17 cellular contexts compared by ENCODE assay signal in genomic region chrX:102085706-102086105, GRCh38.
DNase-seq lines count a peak whose midpoint lies in the region; ATAC-seq and TF ChIP-seq lines count a peak whose summit lies in the region.
"Had no signal": no experiment of that assay in that cellular context is flagged by ENCODE, and none has a peak within 500 bp of the region (broad histone marks: within the 10 kb centered on the region; RNA-seq: fewer than 3 reads in every experiment).

No MANE protein-coding gene starts in this region.

- TF ChIP-seq POLR2A in NB4 (IDR thresholded peaks at IDR 0.05; ENCODE audit: extremely low read depth, insufficient read length): no peak

- H3K27ac ChIP-seq in C4-2B: no peak overlapping the region
- H3K27ac ChIP-seq: lower lobe of right lung, suprapubic skin had no signal

- DNase-seq in ELR (ENCODE audit: low read depth): peak; percentile 40
- DNase-seq in NB4 (ENCODE audit: low read depth): peak; percentile 2
- DNase-seq in cerebellar cortex (ENCODE audit: low spot score): peak; percentile 1
- DNase-seq in NCI-H1048 (lab: John Stamatoyannopoulos, UW): no peak
- DNase-seq: activated B cell treated with CpG ODN at 0.5 μM for 24 hours; effector memory CD4-positive, alpha-beta T cell; lower lobe of right lung; NCI-H1092 treated with DMSO at 0.1 percent for 48 hours; NCI-H2227 treated with DMSO at 0.1 percent for 48 hours; retina had no signal

- H3K4me3 ChIP-seq in NB4 (ENCODE audit: low read depth, low read length): no peak overlapping the region
- H3K4me3 ChIP-seq: lower lobe of right lung, suprapubic skin had no signal

- TF ChIP-seq CTCF in C4-2B (conservative IDR thresholded peaks at IDR 0.05): peak; percentile 12; the same call in 1 of the 2 replicates
- TF ChIP-seq CTCF in NB4 (IDR thresholded peaks at IDR 0.05; ENCODE audit: low read depth, low read length): no peak

- no peak for ATAC-seq in HG03457 (IDR thresholded peaks at IDR 0.05; ENCODE audit: unreplicated experiment)
- no peak for ATAC-seq in GM21723 (IDR thresholded peaks at IDR 0.05; ENCODE audit: unreplicated experiment)
- ATAC-seq in HG03175 (IDR thresholded peaks at IDR 0.05; ENCODE audit: unreplicated experiment): no peak
- ATAC-seq: activated naive CD4-positive, alpha-beta T cell treated with anti-CD3 and anti-CD28 coated beads, Interleukin-2, amount 50 U/mL, for 72 hours; lower lobe of right lung; natural killer cell treated with Interleukin-12 subunit alpha and Interleukin-12 subunit beta and Interleukin-15 and Interleukin-18, amount 100 ng/mL, for 72 hours had no signal
